In genomic region chr10:47557625-47558024, GRCh38 we compare ENCODE assay signal across 8 cellular contexts. TPM values are rescaled to one million over a fixed set of nuclear protein-coding genes. Genes with fewer than 3 reads are reported as not detected.
DNase-seq lines count a peak whose midpoint lies in the region; ATAC-seq, FAIRE-seq and TF ChIP-seq lines count a peak whose summit lies in the region.
"Not testable (repeated sequence)": the region's sequence is repeated elsewhere in the genome, so short reads cannot be mapped to it uniquely, and the experiment has no call there.

No MANE protein-coding gene starts in this region.

- not testable (repeated sequence) for H3K4me2 ChIP-seq in fibroblast of lung (ENCODE audit: extremely low read depth, insufficient read depth, low read length)

- H3K27me3 ChIP-seq in adipocyte (replicated peaks; ENCODE audit: control insufficient read depth, insufficient read depth, low read length); fibroblast of lung (ENCODE audit: control insufficient read depth, insufficient read depth, low read length); liver (ENCODE audit: control insufficient read depth in 4 of 4, insufficient read depth in 4 of 4, low read length in 3 of 4): not testable (repeated sequence)

- not testable (repeated sequence) for H4K20me1 ChIP-seq in fibroblast of lung (ENCODE audit: control insufficient read depth, extremely low read depth, insufficient read depth, low read length)

- not testable (repeated sequence) for H3K36me3 Mint-ChIP-seq in stimulated activated memory B cell treated with anti-CD40 and anti-IgM and Interleukin-4, amounts not matched to agents 10 μg/mL and 1 μg/mL and 100 μg/mL, for 72 hours

- H3K27ac ChIP-seq in fibroblast of lung (ENCODE audit: insufficient read depth, low read length) (peak overlapping the region; percentile 96), liver (ENCODE audit: low read depth in 1 of 2, low read length in 2 of 2) (peak overlapping the region; percentile 76 to 82)

- H3K36me3 ChIP-seq in adipocyte (ENCODE audit: control insufficient read depth, insufficient read depth, low read length, severe bottlenecking); fibroblast of lung (ENCODE audit: control insufficient read depth, insufficient read depth, low read length); liver (ENCODE audit: control insufficient read depth in 4 of 4, insufficient read depth in 3 of 4, low read depth in 1 of 4, low read length in 3 of 4): not testable (repeated sequence)

- TF ChIP-seq CTCF in fibroblast of lung (conservative IDR thresholded peaks at IDR 0.05 in 1 of 2, IDR thresholded peaks at IDR 0.05 in 1 of 2; ENCODE audit: low read depth in 1 of 2, low read length in 2 of 2); liver (IDR thresholded peaks at IDR 0.05; ENCODE audit: low read depth, low read length, missing input control): not testable (repeated sequence)

- in situ Hi-C loops in Caki2 (cut with HindIII; ENCODE audit: low pct_unique_long_range_greater_than_20kb, low sequenced_read_pairs): not testable (repeated sequence)

- H3K79me2 ChIP-seq in fibroblast of lung (ENCODE audit: control insufficient read depth, insufficient read depth, low read length): not testable (repeated sequence)

- peak; percentile 73 for ATAC-seq in GM18861 (IDR thresholded peaks at IDR 0.05; ENCODE audit: unreplicated experiment)
- peak; percentile 40 for ATAC-seq in HG03342 (IDR thresholded peaks at IDR 0.05; ENCODE audit: unreplicated experiment)
- ATAC-seq in stimulated activated memory B cell treated with anti-CD40 and anti-IgM and Interleukin-4, amounts not matched to agents 10 μg/mL and 1 μg/mL and 100 μg/mL, for 72 hours: peak; percentile 18

- H3K9me3 ChIP-seq in adipocyte (ENCODE audit: control insufficient read depth, low read length); fibroblast of lung (ENCODE audit: control insufficient read depth, insufficient read depth, low read depth, low read length); liver (ENCODE audit: control insufficient read depth in 4 of 4, low read length in 3 of 4): not testable (repeated sequence)

- not testable (repeated sequence) for TF ChIP-seq RAD21 in liver (IDR thresholded peaks at IDR 0.05)

- H3K4me3 Mint-ChIP-seq in stimulated activated memory B cell treated with anti-CD40 and anti-IgM and Interleukin-4, amounts not matched to agents 10 μg/mL and 1 μg/mL and 100 μg/mL, for 72 hours: not testable (repeated sequence)

- not testable (repeated sequence) for H3K4me3 ChIP-seq in adipocyte (ENCODE audit: low read length); fibroblast of lung (replicated peaks in 1 of 4; ENCODE audit: control extremely low read depth in 1 of 4, insufficient read depth in 1 of 4, low read depth in 3 of 4, low read length in 4 of 4); liver (ENCODE audit: low read depth in 1 of 3, low read length in 3 of 3)

- H3K9ac ChIP-seq in adipocyte (ENCODE audit: low read length); fibroblast of lung (ENCODE audit: insufficient read depth, low read length); liver (ENCODE audit: low read depth in 1 of 2, low read length in 2 of 2): not testable (repeated sequence)

- not testable (repeated sequence) for H3K27me3 Mint-ChIP-seq in stimulated activated memory B cell treated with anti-CD40 and anti-IgM and Interleukin-4, amounts not matched to agents 10 μg/mL and 1 μg/mL and 100 μg/mL, for 72 hours

- DNase-seq in Caki2 (ENCODE audit: low read depth) (peak; percentile 69), RCC 7860 (ENCODE audit: low spot score) (peak; percentile 57), adipocyte (ENCODE audit: low read depth) (peak; percentile 25)
- not testable (repeated sequence) for DNase-seq in fibroblast of lung (ENCODE audit: low read depth in 2 of 2)

- peaks cover 11% of the 10 kb centered on the region for H3K4me1 Mint-ChIP-seq in stimulated activated memory B cell treated with anti-CD40 and anti-IgM and Interleukin-4, amounts not matched to agents 10 μg/mL and 1 μg/mL and 100 μg/mL, for 72 hours

- H2AFZ ChIP-seq in fibroblast of lung (ENCODE audit: low read length): not testable (repeated sequence)

- not testable (repeated sequence) for H3K4me1 ChIP-seq in adipocyte (ENCODE audit: control insufficient read depth, insufficient read depth, low read length); fibroblast of lung (ENCODE audit: control insufficient read depth, extremely low read depth, insufficient read depth, low read length); liver (ENCODE audit: control insufficient read depth in 4 of 4, insufficient read depth in 4 of 4, low read length in 3 of 4)

- FAIRE-seq in RCC 7860 (lab: Jason Lieb, UNC): peak; percentile 96

- not testable (repeated sequence) for H3K9me3 Mint-ChIP-seq in stimulated activated memory B cell treated with anti-CD40 and anti-IgM and Interleukin-4, amounts not matched to agents 10 μg/mL and 1 μg/mL and 100 μg/mL, for 72 hours

- H3K27ac Mint-ChIP-seq in stimulated activated memory B cell treated with anti-CD40 and anti-IgM and Interleukin-4, amounts not matched to agents 10 μg/mL and 1 μg/mL and 100 μg/mL, for 72 hours: peak overlapping the region; percentile 60

RNA-seq across cellular contexts. Expression of gene AGAP9, which starts 34.2 kb away (rescaled TPM):
- total RNA-seq in Caki2 (2014; rRNA removed; shearing (Covaris generic); ENCODE audit: low replicate concordance): 2.6 and 3.4 TPM in 2 replicates
- 2.1 and 2.8 TPM in 2 replicates for total RNA-seq in fibroblast of lung
- polyA plus RNA-seq in fibroblast of lung: 3.2 and 3.4 TPM in 2 replicates
- 1.6 and 2.0 TPM in 2 replicates for polyA plus RNA-seq in fibroblast of lung (2012)
- polyA minus RNA-seq in fibroblast of lung (ENCODE audit: low replicate concordance): 0.19 and 1.8 TPM in 2 replicates
- 10 to 100 TPM in 1 of 2 donors, 1 to 10 TPM in 1; 1.0 to 10.8 TPM for total RNA-seq in liver
- 1 to 10 TPM; 3.2 to 3.3 TPM for polyA plus RNA-seq in liver

Comparison
In these comparisons a context has a peak if more than half of its experiments do, and no peak if none do; other contexts are left out.
1. ATAC-seq: peak in every context shown above with its lines; median percentile 73 in GM18861; 40 in HG03342; 18 in stimulated activated memory B cell treated with anti-CD40 and anti-IgM and Interleukin-4, amounts not matched to agents 10 μg/mL and 1 μg/mL and 100 μg/mL, for 72 hours.